Comparison of ENCODE assay signal across 9 cellular contexts in the genomic region with DNA sequence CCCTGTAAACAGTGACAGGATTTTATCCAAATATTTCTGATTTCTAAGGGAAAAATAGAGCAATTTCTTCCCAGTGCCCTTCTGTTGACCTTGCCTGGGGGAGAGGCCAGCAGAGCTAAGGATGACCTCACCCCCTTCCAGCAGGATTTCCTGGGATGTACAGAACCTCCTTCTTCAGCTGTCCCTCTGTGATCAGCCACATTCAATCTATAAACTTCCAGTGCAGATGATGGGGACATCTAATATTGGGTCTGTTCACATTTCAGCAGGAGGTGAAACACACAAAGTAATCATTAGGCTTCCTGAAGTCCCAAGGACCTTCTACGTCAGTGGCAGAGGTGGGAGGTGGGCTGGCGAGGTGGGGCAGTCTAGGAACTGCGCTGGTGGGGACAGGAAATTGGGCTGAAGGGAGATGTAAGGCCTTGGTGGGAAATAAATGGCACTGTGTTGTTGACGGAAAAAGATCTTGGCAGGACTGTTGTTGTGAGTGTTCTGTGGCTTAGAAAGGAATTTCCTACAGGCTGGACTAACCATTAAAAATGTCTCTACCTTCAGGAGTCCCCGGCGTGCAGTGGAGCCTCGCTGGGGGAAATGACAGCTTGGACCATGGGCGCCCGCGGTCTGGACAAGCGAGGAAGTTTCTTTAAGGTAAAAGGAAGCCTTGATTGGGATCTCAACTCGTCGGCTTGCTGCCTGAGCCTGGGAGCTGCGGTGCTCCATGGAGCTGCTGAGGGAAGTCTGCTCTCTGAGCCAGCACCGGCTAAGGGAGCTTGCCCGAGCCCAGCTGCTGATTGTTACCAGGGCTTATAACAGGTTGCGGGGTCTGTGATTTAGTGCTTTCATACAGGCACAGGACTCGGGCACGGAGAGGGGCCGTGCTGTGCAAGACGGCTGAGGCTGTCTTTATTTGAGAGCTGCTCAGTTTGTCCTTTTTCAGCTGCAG.
DNase-seq lines count a peak whose midpoint lies in the region; ATAC-seq and TF ChIP-seq lines count a peak whose summit lies in the region.
"Had no signal": no experiment of that assay in that cellular context is flagged by ENCODE, and none has a peak within 500 bp of the region (broad histone marks: within the 10 kb centered on the region; RNA-seq: fewer than 3 reads in every experiment).

No MANE protein-coding gene starts in this region.

- H3K4me1 ChIP-seq in ACC112 (ENCODE audit: control insufficient read depth, insufficient read depth, low read length, unreplicated experiment) (peaks cover 37% of the 10 kb centered on the region), esophagus muscularis mucosa (peaks cover 66 to 77% (median 72%) of the 10 kb centered on the region in 4 donors)

- H3K9me3 Mint-ChIP-seq in nephron, result peaks cover 3% of the 10 kb centered on the region

- H3K27ac Mint-ChIP-seq in nephron, result peak overlapping the region; percentile 86 to 95 (median 86)

- TF ChIP-seq POLR2A in esophagus muscularis mucosa (IDR thresholded peaks at IDR 0.05; ENCODE audit: low read depth), result no peak

- peaks cover 39% of the 10 kb centered on the region for H3K36me3 Mint-ChIP-seq in nephron (ENCODE audit: low read depth)

- H3K4me3 ChIP-seq in ACC112 (ENCODE audit: low read depth, low read length), result peak overlapping the region; percentile 61
- peak overlapping the region; percentile 37 to 56 (median 46) for H3K4me3 ChIP-seq in esophagus muscularis mucosa

- H3K27ac ChIP-seq in ACC112 (ENCODE audit: low read depth, low read length) (peak overlapping the region; percentile 65), esophagus muscularis mucosa (replicated peaks in 1 of 4) (peak overlapping the region; percentile 85 to 87 (median 86))
- H3K27ac ChIP-seq: foreskin keratinocyte had no signal

- H3K27me3 ChIP-seq in ACC112 (ENCODE audit: insufficient read depth, low read length) (no peaks in the 10 kb centered on the region), esophagus muscularis mucosa (no peaks in the 10 kb centered on the region)
- H3K27me3 ChIP-seq: foreskin keratinocyte had no signal

- ATAC-seq in GM21723 (IDR thresholded peaks at IDR 0.05; ENCODE audit: unreplicated experiment) (no peak), HG03135 (IDR thresholded peaks at IDR 0.05; ENCODE audit: unreplicated experiment) (no peak), GM21515 (IDR thresholded peaks at IDR 0.05; ENCODE audit: unreplicated experiment) (no peak)
- ATAC-seq: foreskin keratinocyte had no signal

- H3K79me2 ChIP-seq in ACC112 (ENCODE audit: control insufficient read depth, insufficient read depth, low read length, unreplicated experiment), result peaks cover 3% of the 10 kb centered on the region

- peak; percentile 46 for DNase-seq in NCI-H69 (lab: John Stamatoyannopoulos, UW)
- DNase-seq in esophagus muscularis mucosa (ENCODE audit: extremely low spot score), result no peak
- DNase-seq in AML-193 (lab: John Stamatoyannopoulos, UW), result no peak

- no peaks in the 10 kb centered on the region for H3K9me3 ChIP-seq in esophagus muscularis mucosa

- H3K36me3 ChIP-seq in ACC112 (ENCODE audit: insufficient read depth, low read length), result peaks cover 10% of the 10 kb centered on the region
- H3K36me3 ChIP-seq in esophagus muscularis mucosa, result peaks cover 0 to 43% (median 9%) of the 10 kb centered on the region in 4 donors

- peak overlapping the region; percentile 78 for H2AFZ ChIP-seq in ACC112 (ENCODE audit: low read length, unreplicated experiment)

- H3K4me3 Mint-ChIP-seq in nephron, result peak overlapping the region; percentile 34 to 41 (median 40)

- no peak for TF ChIP-seq EP300 in esophagus muscularis mucosa (IDR thresholded peaks at IDR 0.05)

- H3K4me1 Mint-ChIP-seq in nephron, result peaks cover 54% of the 10 kb centered on the region

- no peaks in the 10 kb centered on the region for H3K27me3 Mint-ChIP-seq in nephron (ENCODE audit: low read depth)

- no peak for TF ChIP-seq CTCF in esophagus muscularis mucosa (IDR thresholded peaks at IDR 0.05)
- no peak for TF ChIP-seq CTCF in nephron (IDR thresholded peaks at IDR 0.05; ENCODE audit: unreplicated experiment in 3 of 3)

- intact Hi-C loops in esophagus muscularis mucosa (cut with DNase I), result loop anchor here (5.0 to 10.0 kb wide), 3 partner anchors 88 to 108 kb away; no protein-coding TSS in a partner anchor

- 19% methylated on average over 10 of the region's 21 CpGs for WGBS in esophagus muscularis mucosa
